In genomic region chr13:111972261-111972780, GRCh38 we compare ENCODE assay signal across 14 cellular contexts.
DNase-seq lines count a peak whose midpoint lies in the region; FAIRE-seq and TF ChIP-seq lines count a peak whose summit lies in the region.
"Had no signal": no experiment of that assay in that cellular context is flagged by ENCODE, and none has a peak within 500 bp of the region (broad histone marks: within the 10 kb centered on the region; RNA-seq: fewer than 3 reads in every experiment).

No MANE protein-coding gene starts in this region.

- no peak overlapping the region for H3K4me2 ChIP-seq in neuronal stem cell (ENCODE audit: insufficient read depth, low read length, poor library complexity, severe bottlenecking)
- H3K4me2 ChIP-seq: BLaER1, KMS-11 had no signal

- DNase-seq in NCI-H2107 treated with DMSO at 0.1 percent for 48 hours (lab: John Stamatoyannopoulos, UW; ENCODE audit: unreplicated experiment) (peak; percentile 33), NCI-H2107 (lab: John Stamatoyannopoulos, UW) (no peak), NCI-H1092 (lab: John Stamatoyannopoulos, UW) (peak; percentile 58), neuronal stem cell (ENCODE audit: low spot score) (no peak), RCC 7860 (ENCODE audit: low spot score) (no peak), GM13976 (ENCODE audit: low spot score) (no peak), DMS53 (lab: John Stamatoyannopoulos, UW) (no peak)
- DNase-seq: 8988T, NCI-H524, PC-3 had no signal

- peaks cover 4% of the 10 kb centered on the region for H3K79me1 ChIP-seq in neuronal stem cell (ENCODE audit: low read depth, low read length)

- peaks cover 0 to 8% of the 10 kb centered on the region in 2 donors for H3K9me3 ChIP-seq in neuronal stem cell (replicated peaks in 1 of 2; ENCODE audit: control insufficient read depth in 2 of 2, insufficient read depth in 1 of 2, low read depth in 1 of 2, low read length in 2 of 2)
- H3K9me3 ChIP-seq: BLaER1 had no signal

- H2AFZ ChIP-seq in neuronal stem cell (ENCODE audit: low read length) = peak overlapping the region; percentile 78

- H2BK12ac ChIP-seq in neuronal stem cell (ENCODE audit: low read length) = no peak overlapping the region

- peak overlapping the region; percentile 41 to 78 (median 66) for H3K4me3 Mint-ChIP-seq in brain

- peaks cover 0 to 3% of the 10 kb centered on the region in 2 donors for H3K36me3 ChIP-seq in neuronal stem cell (replicated peaks in 1 of 2; ENCODE audit: control insufficient read depth in 2 of 2, insufficient read depth in 2 of 2, low read length in 2 of 2)
- H3K36me3 ChIP-seq: BLaER1 had no signal

- H3K27ac ChIP-seq in neuronal stem cell (replicated peaks; ENCODE audit: low read length) = no peak overlapping the region
- H3K27ac ChIP-seq: BLaER1, KMS-11 had no signal

- H3K27me3 Mint-ChIP-seq in brain = peaks cover 13% of the 10 kb centered on the region

- TF ChIP-seq CTCF in brain (conservative IDR thresholded peaks at IDR 0.05) = no peak
- no peak for TF ChIP-seq CTCF in GM13976 (IDR thresholded peaks at IDR 0.05; ENCODE audit: borderline replicate concordance, control extremely low read depth, extremely low read depth, insufficient read depth, missing control alignments)

- peaks cover 84% of the 10 kb centered on the region for H3K4me1 Mint-ChIP-seq in brain

- peaks cover 24 to 32% of the 10 kb centered on the region in 2 donors for H3K4me1 ChIP-seq in neuronal stem cell (ENCODE audit: control insufficient read depth in 2 of 2, insufficient read depth in 1 of 2, low read depth in 1 of 2, low read length in 2 of 2)

- H3K9me3 Mint-ChIP-seq in brain = peaks cover 0 to 20% (median 0%) of the 10 kb centered on the region in 5 experiments

- no peak overlapping the region for H2BK5ac ChIP-seq in neuronal stem cell (ENCODE audit: low read length)

- no peak overlapping the region for H3K4ac ChIP-seq in neuronal stem cell (ENCODE audit: low read length)

- H3K9ac ChIP-seq in neuronal stem cell (ENCODE audit: low read depth, low read length, poor library complexity) = no peak overlapping the region
- H3K9ac ChIP-seq: BLaER1, KMS-11 had no signal

- H4K8ac ChIP-seq in neuronal stem cell (ENCODE audit: low read depth, low read length) = no peak overlapping the region

- H3K18ac ChIP-seq in neuronal stem cell (ENCODE audit: low read length) = peak overlapping the region; percentile 5

- no peak overlapping the region for H3K4me3 ChIP-seq in neuronal stem cell (ENCODE audit: low read length in 2 of 2)
- H3K4me3 ChIP-seq: BLaER1 had no signal

- peaks cover 0 to 14% (median 0%) of the 10 kb centered on the region in 3 experiments for H3K27me3 ChIP-seq in neuronal stem cell (ENCODE audit: control insufficient read depth in 3 of 3, insufficient read depth in 3 of 3, low read depth in 1 of 3, low read length in 3 of 3)
- H3K27me3 ChIP-seq: BLaER1 had no signal

- in situ Hi-C loops in GM13976 (cut with MboI; ENCODE audit: low sequenced_read_pairs, unreplicated experiment) = no loop called here

- H3K23ac ChIP-seq in neuronal stem cell (ENCODE audit: low read depth, low read length, poor library complexity) = no peak overlapping the region

- no peak overlapping the region for H2BK15ac ChIP-seq in neuronal stem cell (ENCODE audit: low read length)

- H2AK5ac ChIP-seq in neuronal stem cell (ENCODE audit: low read depth, low read length) = no peak overlapping the region

- FAIRE-seq in RCC 7860 (lab: Jason Lieb, UNC) = no peak
- FAIRE-seq: HepG2 had no signal

- H3K27ac Mint-ChIP-seq in brain = peak overlapping the region; percentile 52 to 88 (median 78)

- no CpG with 5 or more reads among the region's 21 CpGs for WGBS in neuronal stem cell (ENCODE audit: extremely low coverage in 2 of 2, insufficient read length in 2 of 2, insufficient replicate concordance in 1 of 2), 2 donors

- H3K36me3 Mint-ChIP-seq in brain = no peaks in the 10 kb centered on the region

- no peak overlapping the region for H3K14ac ChIP-seq in neuronal stem cell (ENCODE audit: low read length)

- H2BK120ac ChIP-seq in neuronal stem cell (ENCODE audit: low read depth, low read length) = no peak overlapping the region

- H4K91ac ChIP-seq in neuronal stem cell (ENCODE audit: low read depth, low read length, poor library complexity) = no peak overlapping the region

Comparison
In these comparisons a context has a peak if more than half of its experiments do, and no peak if none do; other contexts are left out.
1. DNase-seq: peak in NCI-H2107 treated with DMSO at 0.1 percent for 48 hours (single experiment) and NCI-H1092 (single experiment); none in NCI-H2107 (single experiment), neuronal stem cell (single experiment), RCC 7860 (single experiment), GM13976 (single experiment) and DMS53 (single experiment).